ENCODE assay signal across 18 cellular contexts in the genomic region with DNA sequence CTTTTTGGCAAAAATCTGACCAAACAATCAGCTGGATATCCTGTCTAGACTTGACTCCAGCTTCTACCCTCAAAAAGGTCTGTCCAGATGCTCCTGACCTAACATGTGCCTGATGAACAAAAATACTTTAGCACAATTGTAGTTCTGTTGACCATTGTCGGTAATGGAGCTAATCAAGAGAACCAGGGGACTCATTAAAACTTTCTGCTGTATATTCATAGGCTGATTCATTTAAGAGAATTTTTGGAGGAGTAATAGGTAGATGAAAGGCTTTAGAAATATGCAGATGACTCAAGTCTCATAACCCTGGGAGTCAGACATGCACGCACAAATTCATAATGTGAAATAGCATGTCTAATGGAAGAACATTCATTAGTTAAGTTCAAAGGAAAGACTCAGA.
DNase-seq lines count a peak whose midpoint lies in the region; ATAC-seq and TF ChIP-seq lines count a peak whose summit lies in the region.
"Had no signal": no experiment of that assay in that cellular context is flagged by ENCODE, and none has a peak within 500 bp of the region (broad histone marks: within the 10 kb centered on the region; RNA-seq: fewer than 3 reads in every experiment).

No MANE protein-coding gene starts in this region.

- in situ Hi-C loops in astrocyte of the spinal cord (cut with HindIII; ENCODE audit: low sequenced_read_pairs) = no loop called here

- H3K4me3 ChIP-seq in AG04449 (ENCODE audit: low read depth, low read length) (no peak overlapping the region), astrocyte of the spinal cord (ENCODE audit: low read depth, low read length) (no peak overlapping the region), fibroblast of the aortic adventitia (ENCODE audit: low read depth, low read length) (no peak overlapping the region), dorsolateral prefrontal cortex (no peak overlapping the region)
- H3K4me3 ChIP-seq: GM12878 had no signal

- peak overlapping the region; percentile 18; the same call in 1 of the 2 replicates for H3K4me3 Mint-ChIP-seq in HFFc6
- H3K4me3 Mint-ChIP-seq: CD8-positive, alpha-beta memory T cell; natural killer cell; T-helper 17 cell had no signal

- H3K27ac Mint-ChIP-seq in HFFc6 = peak overlapping the region; percentile 87
- H3K27ac Mint-ChIP-seq: CD8-positive, alpha-beta memory T cell; natural killer cell; T-helper 17 cell had no signal

- peak; percentile 71 for DNase-seq in AG04449 (ENCODE audit: low read depth, low spot score)
- peak; percentile 90 for DNase-seq in HFFc6
- DNase-seq in astrocyte of the spinal cord (ENCODE audit: low read depth, low spot score) = peak; percentile 80
- DNase-seq in fibroblast of the aortic adventitia (ENCODE audit: low read depth) = peak; percentile 69
- no peak for DNase-seq in activated CD4-positive, alpha-beta T cell treated with anti-CD3 and anti-CD28 coated beads for 48 hours
- DNase-seq in activated CD8-positive, alpha-beta memory T cell treated with anti-CD3 and anti-CD28 coated beads, Interleukin-2, amount 50 U/mL, for 4 hours = no peak
- DNase-seq in dorsolateral prefrontal cortex = no peak
- DNase-seq: activated CD4-positive, CD25-positive, alpha-beta regulatory T cell treated with anti-CD3 and anti-CD28 coated beads, Interleukin-2, amount 50 U/mL, for 72 hours; activated effector memory CD4-positive, alpha-beta T cell treated with Interleukin-2 at 50 U/mL for 16 hours; aorta; CD8-positive, alpha-beta memory T cell; Karpas-422; natural killer cell; NCI-H1436 treated with DMSO at 0.1 percent for 48 hours; Right ventricle myocardium superior; T-helper 17 cell had no signal

- no peaks in the 10 kb centered on the region for H3K27me3 Mint-ChIP-seq in HFFc6 (ENCODE audit: insufficient read depth)
- H3K27me3 Mint-ChIP-seq: T-helper 17 cell had no signal

- peaks cover 13% of the 10 kb centered on the region for H3K36me3 Mint-ChIP-seq in HFFc6 (ENCODE audit: low read depth)
- H3K36me3 Mint-ChIP-seq: CD8-positive, alpha-beta memory T cell; natural killer cell had no signal

- CTCF ChIA-PET in AG04449 (lab: Yijun Ruan, JAX) = interaction anchor here (1.9 kb wide), 1 partner anchor 10 kb away, joined by 6 read pairs; no protein-coding TSS in a partner anchor

- TF ChIP-seq CTCF in AG04449 (IDR thresholded peaks at IDR 0.05; ENCODE audit: insufficient read depth, low read length, missing control alignments) (no peak), HFFc6 (IDR thresholded peaks at IDR 0.05) (no peak), astrocyte of the spinal cord (IDR thresholded peaks at IDR 0.05; ENCODE audit: low read depth, low read length) (no peak), fibroblast of the aortic adventitia (IDR thresholded peaks at IDR 0.05; ENCODE audit: insufficient read depth, low read length) (no peak), dorsolateral prefrontal cortex (IDR thresholded peaks at IDR 0.05 in 54 of 56, conservative IDR thresholded peaks at IDR 0.05 in 2 of 56; ENCODE audit: low read depth in 1 of 56, partially characterized antibody in 56 of 56) (no peak)

- no peak for ATAC-seq in HG02588 (IDR thresholded peaks at IDR 0.05; ENCODE audit: unreplicated experiment)
- ATAC-seq: GM12878, natural killer cell, T-helper 17 cell had no signal

- intact Hi-C loops in dorsolateral prefrontal cortex (cut with DNase I) = loop anchor here in 1 of 2 donors (5.0 kb wide), 1 partner anchor 357 kb away; no protein-coding TSS in a partner anchor

- no peak overlapping the region for H3K27ac ChIP-seq in dorsolateral prefrontal cortex

- H3K9me3 Mint-ChIP-seq in HFFc6 = no peaks in the 10 kb centered on the region

- POLR2A ChIA-PET in AG04449 (lab: Yijun Ruan, JAX) = interaction anchor here (0.7 to 1.1 kb wide), 3 partner anchors 24 to 116 kb away, joined by 3 to 4 read pairs (median 3); no protein-coding TSS in a partner anchor

- no peaks in the 10 kb centered on the region for H3K27me3 ChIP-seq in dorsolateral prefrontal cortex

- H3K4me1 Mint-ChIP-seq in HFFc6 (ENCODE audit: low read depth) = peaks cover 64% of the 10 kb centered on the region
- H3K4me1 Mint-ChIP-seq: CD8-positive, alpha-beta memory T cell; natural killer cell; T-helper 17 cell had no signal

Comparison
In these comparisons a context has a peak if more than half of its experiments do, and no peak if none do; other contexts are left out.
1. DNase-seq: peak in AG04449 (single experiment), HFFc6 (single experiment), astrocyte of the spinal cord (single experiment) and fibroblast of the aortic adventitia (single experiment); none in activated CD4-positive, alpha-beta T cell treated with anti-CD3 and anti-CD28 coated beads for 48 hours (single experiment), activated CD8-positive, alpha-beta memory T cell treated with anti-CD3 and anti-CD28 coated beads, Interleukin-2, amount 50 U/mL, for 4 hours (single experiment) and dorsolateral prefrontal cortex (0 of 10).